21 cellular contexts compared by ENCODE assay signal in the genomic region with DNA sequence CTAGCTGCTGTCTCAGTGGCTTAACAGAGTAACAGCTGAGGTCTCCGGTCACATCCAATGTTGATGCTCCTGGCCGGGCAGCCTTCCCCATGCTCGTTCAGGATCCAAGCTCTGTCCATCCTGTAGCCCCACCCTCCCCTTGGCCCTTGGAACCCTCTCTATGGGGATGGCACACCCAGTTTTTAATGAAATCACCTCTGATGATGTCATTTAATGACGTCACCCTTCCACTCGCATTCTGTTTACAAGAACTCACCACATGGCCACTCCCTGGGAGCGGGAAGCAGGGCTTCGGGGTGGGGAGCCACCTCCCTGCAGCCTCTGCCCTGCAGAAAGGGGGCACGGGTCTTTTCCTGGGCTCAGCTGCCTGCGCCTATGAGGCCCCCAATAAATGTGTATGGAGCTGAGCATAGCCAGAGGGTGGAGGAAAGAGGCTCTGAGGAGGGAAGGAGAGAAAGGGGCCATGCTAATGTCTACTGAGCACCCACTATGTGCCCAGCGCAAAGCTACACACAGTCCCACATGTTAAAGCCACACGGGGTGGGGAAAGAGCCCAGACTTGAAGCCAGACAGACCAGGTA.
DNase-seq lines count a peak whose midpoint lies in the region; ATAC-seq, FAIRE-seq and TF ChIP-seq lines count a peak whose summit lies in the region.
"Had no signal": no experiment of that assay in that cellular context is flagged by ENCODE, and none has a peak within 500 bp of the region (broad histone marks: within the 10 kb centered on the region; RNA-seq: fewer than 3 reads in every experiment).

No MANE protein-coding gene starts in this region.

- H3K9me2 ChIP-seq in HCT116 (ENCODE audit: insufficient read depth): no peaks in the 10 kb centered on the region

- H4K20me1 ChIP-seq in HCT116 (ENCODE audit: insufficient read depth): no peaks in the 10 kb centered on the region
- H4K20me1 ChIP-seq in HepG2 (ENCODE audit: insufficient read depth, low read length): no peaks in the 10 kb centered on the region

- DNase-seq in AG10803 (ENCODE audit: low read depth): peak; percentile 18
- DNase-seq in HCT116 (ENCODE audit: low read depth, low spot score): no peak
- DNase-seq in choroid plexus epithelial cell (ENCODE audit: low read depth): peak; percentile 22
- no peak for DNase-seq in HepG2 (ENCODE audit: low spot score)
- DNase-seq in NCI-H2081 (lab: John Stamatoyannopoulos, UW): no peak
- no peak for DNase-seq in frontal cortex (ENCODE audit: low spot score in 2 of 2)
- DNase-seq in transverse colon: no peak
- DNase-seq: central memory CD4-positive, alpha-beta T cell; effector memory CD4-positive, alpha-beta T cell; foreskin melanocyte; GDM1; Kasumi-1; left colon; NCI-H1436; NCI-H2227 treated with DMSO at 0.1 percent for 48 hours; stimulated activated CD4-positive, alpha-beta T cell treated with anti-CD3 and anti-CD28 coated beads, Interleukin-4, amount 100 ng/mL, for 4 hours had no signal

- H3K4me3 ChIP-seq in AG10803 (ENCODE audit: low read length): no peak overlapping the region
- H3K4me3 ChIP-seq in HCT116 (replicated peaks in 1 of 2; ENCODE audit: low read depth in 1 of 2, low read length in 2 of 2): no peak overlapping the region
- H3K4me3 ChIP-seq in choroid plexus epithelial cell (ENCODE audit: low read depth, low read length): no peak overlapping the region
- H3K4me3 ChIP-seq in HepG2 (replicated peaks in 1 of 3; ENCODE audit: insufficient read depth in 1 of 3, low read depth in 2 of 3, low read length in 3 of 3): no peak overlapping the region
- no peak overlapping the region for H3K4me3 ChIP-seq in transverse colon
- H3K4me3 ChIP-seq: thoracic aorta had no signal

- 26% methylated on average over 10 of the region's 11 CpGs for WGBS in HepG2 (ENCODE audit: low lambda C conversion rate)
- WGBS in transverse colon (ENCODE audit: low coverage in 1 of 2), 2 donors: 53% methylated on average over 11 of the region's 11 CpGs; no CpG with 5 or more reads in 1 of the 2 donors

- no peak for TF ChIP-seq EP300 in HepG2 (IDR thresholded peaks at IDR 0.05; ENCODE audit: low read depth in 2 of 2, low read length in 2 of 2)
- TF ChIP-seq EP300 in HepG2 (CRISPR knock-in tag; IDR thresholded peaks at IDR 0.05; ENCODE audit: borderline replicate concordance): no peak
- no peak for TF ChIP-seq EP300 in transverse colon (IDR thresholded peaks at IDR 0.05; ENCODE audit: low read depth)

- H3K9ac ChIP-seq in HCT116 (ENCODE audit: low read length) (no peak overlapping the region), HepG2 (ENCODE audit: insufficient read depth, low read depth, low read length) (no peak overlapping the region)

- POLR2A ChIA-PET in HCT116 (lab: Charles Lee): no interaction called here
- POLR2A ChIA-PET in HepG2 (lab: Yijun Ruan, JAX): no interaction called here

- H3K36me3 ChIP-seq in HCT116 (ENCODE audit: control insufficient read depth in 1 of 2, insufficient read depth in 2 of 2, low read length in 2 of 2) (no peaks in the 10 kb centered on the region), HepG2 (replicated peaks in 1 of 2; ENCODE audit: control insufficient read depth in 1 of 2, insufficient read depth in 2 of 2, low read length in 2 of 2) (no peaks in the 10 kb centered on the region), transverse colon (no peaks in the 10 kb centered on the region)
- H3K36me3 ChIP-seq: thoracic aorta, WERI-Rb-1 had no signal

- CTCF ChIA-PET in HCT116 (lab: Charles Lee): no interaction called here
- CTCF ChIA-PET in HepG2 (lab: Yijun Ruan, JAX; ENCODE audit: low intra/inter-chr PET ratio, low total read pairs): no interaction called here

- H2AFZ ChIP-seq in HCT116 (ENCODE audit: low read depth, low read length, poor library complexity, severe bottlenecking): no peak overlapping the region
- H2AFZ ChIP-seq in HepG2 (ENCODE audit: low read length): no peak overlapping the region

- H3K9me3 ChIP-seq in HCT116 (ENCODE audit: control insufficient read depth in 1 of 2, insufficient read depth in 1 of 2, low read depth in 1 of 2, low read length in 2 of 2): no peaks in the 10 kb centered on the region
- no peaks in the 10 kb centered on the region for H3K9me3 ChIP-seq in HepG2 (ENCODE audit: low read length)
- no peaks in the 10 kb centered on the region for H3K9me3 ChIP-seq in transverse colon
- H3K9me3 ChIP-seq: thoracic aorta had no signal

- H3K27me3 ChIP-seq in HCT116 (ENCODE audit: insufficient read depth, low read length) (no peaks in the 10 kb centered on the region), HepG2 (ENCODE audit: control insufficient read depth in 1 of 2, insufficient read depth in 2 of 2, low read length in 2 of 2) (peaks cover 0 to 5% of the 10 kb centered on the region in 2 experiments; a peak in 2 of 5 replicates), transverse colon (no peaks in the 10 kb centered on the region)

- H3K79me2 ChIP-seq in HCT116 (ENCODE audit: insufficient read depth, low read length) (no peaks in the 10 kb centered on the region), HepG2 (ENCODE audit: insufficient read depth, low read length) (no peaks in the 10 kb centered on the region)

- H3K4me2 ChIP-seq in HCT116 (ENCODE audit: low read length) (no peak overlapping the region), HepG2 (ENCODE audit: low read depth, low read length) (no peak overlapping the region)

- no peaks in the 10 kb centered on the region for H3K4me1 ChIP-seq in HCT116 (ENCODE audit: control insufficient read depth in 1 of 2, insufficient read depth in 2 of 2, low read length in 2 of 2)
- peaks cover 10% of the 10 kb centered on the region for H3K4me1 ChIP-seq in HepG2 (ENCODE audit: insufficient read depth, low read length)
- no peaks in the 10 kb centered on the region for H3K4me1 ChIP-seq in transverse colon

- TF ChIP-seq POLR2A in HCT116 (IDR thresholded peaks at IDR 0.05; ENCODE audit: borderline replicate concordance, extremely low read depth, insufficient read depth, insufficient read length) (no peak), HepG2 (IDR thresholded peaks at IDR 0.05; ENCODE audit: insufficient read depth in 1 of 2, low read depth in 2 of 2, low read length in 2 of 2) (no peak), transverse colon (IDR thresholded peaks at IDR 0.05) (no peak)

- in situ Hi-C loops in HepG2 (cut with HindIII; ENCODE audit: extremely low pct_ligation_motif_present, low pct_unique_long_range_greater_than_20kb) (no loop called here), transverse colon (cut with MboI; ENCODE audit: low pct_ligation_motif_present in 1 of 4, low pct_unique_long_range_greater_than_20kb in 1 of 4, low sequenced_read_pairs in 3 of 4) (no loop called here)

- intact Hi-C loops in HCT116 (cut with micrococcal nuclease): no loop called here
- intact Hi-C loops in HepG2 (cut with micrococcal nuclease; ENCODE audit: unreplicated experiment): no loop called here
- intact Hi-C loops in transverse colon (cut with DNase I; ENCODE audit: low total_unique reads): no loop called here

- FAIRE-seq in HepG2 (lab: Jason Lieb, UNC) (no peak), frontal cortex (lab: Jason Lieb, UNC) (no peak)
- FAIRE-seq: GM12892, H54 had no signal

- TF ChIP-seq RAD21 in HCT116 (IDR thresholded peaks at IDR 0.05; ENCODE audit: low read depth) (no peak), HepG2 (CRISPR knock-in tag; IDR thresholded peaks at IDR 0.05) (no peak)

- BruUV-seq in HCT116 (replicated peaks; lab: Mats Ljungman, UMichigan) (no TSS peak), HepG2 (replicated peaks; lab: Mats Ljungman, UMichigan) (no TSS peak)

- H3K27ac ChIP-seq in HCT116 (ENCODE audit: low read depth, low read length) (no peak overlapping the region), HepG2 (ENCODE audit: extremely low read length, insufficient read depth, low read length) (no peak overlapping the region), transverse colon (no peak overlapping the region)
- H3K27ac ChIP-seq: thoracic aorta, WERI-Rb-1 had no signal

- TF ChIP-seq CTCF in AG10803 (conservative IDR thresholded peaks at IDR 0.05; ENCODE audit: low read length) (no peak), HCT116 (IDR thresholded peaks at IDR 0.05 in 2 of 3, conservative IDR thresholded peaks at IDR 0.05 in 1 of 3; ENCODE audit: borderline replicate concordance in 1 of 3, insufficient read depth in 1 of 3, low read depth in 2 of 3, low read length in 2 of 3) (no peak), choroid plexus epithelial cell (conservative IDR thresholded peaks at IDR 0.05; ENCODE audit: low read depth, low read length) (no peak), HepG2 (CRISPR knock-in tag; IDR thresholded peaks at IDR 0.05) (no peak), transverse colon (IDR thresholded peaks at IDR 0.05) (no peak)

- ATAC-seq in HCT116: 0 out of 2 replicates have a peak, but pooled peaks have one; percentile 7
- ATAC-seq in HepG2: no peak
- no peak for ATAC-seq in HG03520 (IDR thresholded peaks at IDR 0.05; ENCODE audit: unreplicated experiment)
- ATAC-seq: left colon had no signal

- RAD21 ChIA-PET in HCT116 (lab: Charles Lee; ENCODE audit: low non-redundant PET in 1 of 2, low total read pairs in 2 of 2, uncharacterized antibody in 2 of 2, unreplicated experiment in 2 of 2): no interaction called here

TF ChIP-seq in HCT116, 20 proteins besides CTCF, POLR2A, EP300 and RAD21:
- no peak for TF ChIP-seq YY1 (IDR thresholded peaks at IDR 0.05; ENCODE audit: extremely low read depth, insufficient replicate concordance, low read depth, low read length)
- TF ChIP-seq ZFX (IDR thresholded peaks at IDR 0.05): no peak
- no peak for TF ChIP-seq FOSL1 (IDR thresholded peaks at IDR 0.05; ENCODE audit: low read depth)
- no peak for TF ChIP-seq ZNF274 (IDR thresholded peaks at IDR 0.05; ENCODE audit: low read depth, low read length)

TF ChIP-seq in HepG2, 621 proteins besides CTCF, POLR2A, EP300 and RAD21 (continues in another document):
- TF ChIP-seq ATF1 (CRISPR knock-in tag; IDR thresholded peaks at IDR 0.05) (no peak), ZNF567 (CRISPR knock-in tag; IDR thresholded peaks at IDR 0.05; ENCODE audit: borderline replicate concordance) (no peak), U2AF2 (IDR thresholded peaks at IDR 0.05; ENCODE audit: low read depth, low read length) (no peak), BCL6 (CRISPR knock-in tag; IDR thresholded peaks at IDR 0.05) (no peak), HNRNPK (IDR thresholded peaks at IDR 0.05; ENCODE audit: low read depth, low read length, poor library complexity, severe bottlenecking) (no peak), TRAFD1 (CRISPR knock-in tag; IDR thresholded peaks at IDR 0.05; ENCODE audit: borderline replicate concordance) (no peak)

Comparison
In these comparisons a context has a peak if more than half of its experiments do, and no peak if none do; other contexts are left out.
1. DNase-seq: peak in AG10803 (single experiment) and choroid plexus epithelial cell (single experiment); none in HCT116 (single experiment), HepG2 (single experiment), NCI-H2081 (0 of 2), frontal cortex (0 of 2) and transverse colon (single experiment).